Comparison of ENCODE assay signal across 20 cellular contexts in the genomic region with DNA sequence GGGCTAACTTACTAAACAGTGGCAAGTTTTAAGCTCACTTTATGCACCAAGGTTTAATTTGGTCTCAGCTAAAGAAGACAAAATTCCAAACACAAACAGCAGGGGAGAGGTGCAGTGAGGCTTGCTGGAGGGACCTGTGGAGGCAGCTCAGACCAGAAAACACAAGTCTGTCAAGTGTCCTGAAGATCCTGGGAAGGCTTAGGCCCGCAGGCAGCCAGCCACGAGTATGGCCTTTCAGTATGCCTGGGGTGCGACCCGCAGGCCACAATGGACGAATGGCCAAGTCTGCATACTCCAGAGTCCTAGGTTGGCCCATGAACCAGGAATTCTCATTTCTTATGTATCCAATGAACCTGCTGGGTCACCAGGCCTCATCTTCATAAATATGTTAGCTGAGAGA. TPM values are rescaled to one million over a fixed set of nuclear protein-coding genes. Genes with fewer than 3 reads are reported as not detected.
"Had no signal": no experiment of that assay in that cellular context is flagged by ENCODE, and none has a peak within 500 bp of the region (broad histone marks: within the 10 kb centered on the region; RNA-seq: fewer than 3 reads in every experiment).

No MANE protein-coding gene starts in this region.

- H3K27ac ChIP-seq: cardiac muscle cell, coronary artery, esophagus squamous epithelium, foreskin keratinocyte, pancreas, thoracic aorta had no signal

- H3K9me3 ChIP-seq: esophagus squamous epithelium, pancreas, thoracic aorta had no signal

- H3K9me3 Mint-ChIP-seq: mesothelial cell of epicardium; nephron; stimulated activated effector memory CD8-positive, alpha-beta T cell treated with anti-CD3 and anti-CD28 coated beads, Interleukin-12 subunit alpha, Interleukin-12 subunit beta, amount 100 ng/mL, for 72 hours had no signal

- ATAC-seq: foreskin keratinocyte; left colon; pancreas; right cardiac atrium; stimulated activated effector memory CD8-positive, alpha-beta T cell treated with anti-CD3 and anti-CD28 coated beads, Interleukin-12 subunit alpha, Interleukin-12 subunit beta, amount 100 ng/mL, for 72 hours; stimulated activated naive CD8-positive, alpha-beta T cell treated with anti-CD3 and anti-CD28 coated beads, Interleukin-15, Interleukin-2, amounts not matched to agents 100 U/mL and 50 U/mL, for 24 hours had no signal

- H3K27me3 ChIP-seq: esophagus squamous epithelium, foreskin keratinocyte, pancreas had no signal

- H3K27ac Mint-ChIP-seq: mesothelial cell of epicardium, nephron, progenitor cell of endocrine pancreas had no signal

- H3K4me3 ChIP-seq: cardiac muscle cell, coronary artery, esophagus squamous epithelium, pancreas, thoracic aorta had no signal

- DNase-seq: cerebellar nuclear complex; effector memory CD4-positive, alpha-beta T cell; esophagus squamous epithelium; foreskin keratinocyte; left colon; occipital lobe; pancreas; right cardiac atrium; small intestine; stimulated activated CD4-positive, alpha-beta T cell treated with anti-CD3 and anti-CD28 coated beads, Interleukin-12 subunit alpha, Interleukin-12 subunit beta, amount 100 ng/mL, for 4 hours; stimulated activated naive CD8-positive, alpha-beta T cell treated with anti-CD3 and anti-CD28 coated beads, Interleukin-15, Interleukin-2, amounts not matched to agents 100 U/mL and 50 U/mL, for 24 hours; trophoblast cell had no signal

- H3K4me1 ChIP-seq: foreskin keratinocyte, pancreas had no signal

- H3K27me3 Mint-ChIP-seq: progenitor cell of endocrine pancreas had no signal

- H3K4me3 Mint-ChIP-seq: mesothelial cell of epicardium; nephron; stimulated activated effector memory CD8-positive, alpha-beta T cell treated with anti-CD3 and anti-CD28 coated beads, Interleukin-12 subunit alpha, Interleukin-12 subunit beta, amount 100 ng/mL, for 72 hours had no signal

RNA-seq across cellular contexts. Expression of a gene that starts 9.3 kb away (rescaled TPM):
- total RNA-seq: cardiac muscle cell, thoracic aorta had no signal

RNA-seq across cellular contexts. Expression of a gene that starts 56.6 kb away (rescaled TPM):
- total RNA-seq: cardiac muscle cell, dermis microvascular lymphatic vessel endothelial cell had no signal
- polyA plus RNA-seq: cardiac muscle cell, foreskin keratinocyte had no signal
